ENCODE assay signal across 1 cellular context in genomic region chr3:155369244-155369643, GRCh38.
TF ChIP-seq lines count a peak whose summit lies in the region.

No MANE protein-coding gene starts in this region.

TF ChIP-seq in K562, 482 proteins besides CTCF, POLR2A, EP300 and RAD21 (continued from another document):
- TF ChIP-seq ZNF318 (IDR thresholded peaks at IDR 0.05; ENCODE audit: borderline replicate concordance in 1 of 2, low read depth in 1 of 2) = no peak
